In the genomic region with DNA sequence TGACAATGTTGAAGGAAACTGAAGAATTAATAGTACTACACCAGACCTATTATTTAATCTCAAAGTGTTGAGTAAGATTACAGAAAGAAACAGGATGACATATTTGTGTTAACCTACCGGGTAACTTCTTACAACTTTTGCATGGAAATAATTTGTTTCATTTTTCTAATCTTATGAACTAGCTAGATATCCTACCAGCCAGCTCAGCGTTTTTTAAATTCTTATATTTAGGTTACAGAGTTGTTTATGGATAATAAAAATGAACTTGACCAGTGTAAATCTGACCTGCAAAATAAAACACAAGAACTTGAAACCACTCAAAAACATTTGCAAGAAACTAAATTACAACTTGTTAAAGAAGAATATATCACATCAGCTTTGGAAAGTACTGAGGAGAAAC, we compare ENCODE assay signal across 25 cellular contexts. TPM values are rescaled to one million over a fixed set of nuclear protein-coding genes. Genes with fewer than 3 reads are reported as not detected.
DNase-seq lines count a peak whose midpoint lies in the region; ATAC-seq, FAIRE-seq and TF ChIP-seq lines count a peak whose summit lies in the region.
"Had no signal": no experiment of that assay in that cellular context is flagged by ENCODE, and none has a peak within 500 bp of the region (broad histone marks: within the 10 kb centered on the region; RNA-seq: fewer than 3 reads in every experiment).

No MANE protein-coding gene starts in this region.

- TF ChIP-seq CTCF in D721Med (IDR thresholded peaks at IDR 0.05; ENCODE audit: insufficient read depth, missing control alignments): no peak
- TF ChIP-seq CTCF in WTC11 (IDR thresholded peaks at IDR 0.05): no peak
- TF ChIP-seq CTCF in osteocyte (IDR thresholded peaks at IDR 0.05): no peak
- TF ChIP-seq CTCF in left lung (IDR thresholded peaks at IDR 0.05): no peak

- CTCF ChIA-PET in WTC11 (lab: Charles Lee): no interaction called here

- FAIRE-seq in D721Med (lab: Jason Lieb, UNC) (peak; percentile 11), H54 (lab: Jason Lieb, UNC) (peak; percentile 75)

- no peak overlapping the region for H3K27ac ChIP-seq in left lung
- H3K27ac ChIP-seq: BLaER1 treated with 17β-estradiol and CSF1 and Interleukin-3, amounts not matched to agents 10 nM and 100 nM; C4-2B had no signal

- H3K4me3 ChIP-seq in left lung: no peak overlapping the region
- H3K4me3 ChIP-seq: BLaER1 treated with 17β-estradiol and CSF1 and Interleukin-3, amounts not matched to agents 10 nM and 100 nM had no signal

- intact Hi-C loops in left lung (cut with DNase I): no loop called here

- ATAC-seq in WTC11 (no peak), left lung (no peak), HG02623 (IDR thresholded peaks at IDR 0.05; ENCODE audit: unreplicated experiment) (no peak)
- ATAC-seq: CD8-positive, alpha-beta T cell had no signal

- H3K36me3 Mint-ChIP-seq in WTC11 (peaks cover 73% of the 10 kb centered on the region), osteocyte (ENCODE audit: unreplicated experiment) (peaks cover 6% of the 10 kb centered on the region)

- peaks cover 7% of the 10 kb centered on the region; the same call in 1 of the 2 replicates for H3K9me3 Mint-ChIP-seq in WTC11
- no peaks in the 10 kb centered on the region for H3K9me3 Mint-ChIP-seq in osteocyte (ENCODE audit: unreplicated experiment)
- H3K9me3 Mint-ChIP-seq: CD4-positive, alpha-beta T cell had no signal

- H3K27me3 Mint-ChIP-seq in WTC11 (ENCODE audit: low read depth) (no peaks in the 10 kb centered on the region), osteocyte (ENCODE audit: unreplicated experiment) (no peaks in the 10 kb centered on the region)
- H3K27me3 Mint-ChIP-seq: B cell; CD4-positive, alpha-beta T cell had no signal

- H3K9me3 ChIP-seq in left lung: no peaks in the 10 kb centered on the region
- H3K9me3 ChIP-seq: BLaER1 treated with 17β-estradiol and CSF1 and Interleukin-3, amounts not matched to agents 10 nM and 100 nM; Caco-2 had no signal

- POLR2A ChIA-PET in WTC11 (lab: Charles Lee): no interaction called here

- H3K27ac Mint-ChIP-seq in WTC11 (peak overlapping the region; percentile 27; the same call in 1 of the 2 replicates), osteocyte (ENCODE audit: unreplicated experiment) (peak overlapping the region; percentile 18)
- H3K27ac Mint-ChIP-seq: B cell; CD4-positive, alpha-beta T cell; CD8-positive, alpha-beta T cell had no signal

- H3K4me1 Mint-ChIP-seq in WTC11 (no peaks in the 10 kb centered on the region; the same call in 1 of the 2 replicates), osteocyte (ENCODE audit: unreplicated experiment) (peaks cover 4% of the 10 kb centered on the region)
- H3K4me1 Mint-ChIP-seq: B cell had no signal

- no peaks in the 10 kb centered on the region for H3K4me1 ChIP-seq in left lung
- H3K4me1 ChIP-seq: BLaER1 treated with 17β-estradiol and CSF1 and Interleukin-3, amounts not matched to agents 10 nM and 100 nM; Caco-2 had no signal

- no peak for DNase-seq in D721Med (ENCODE audit: insufficient read length, low spot score)
- DNase-seq in H54 (ENCODE audit: insufficient read length, low spot score): no peak
- no peak for DNase-seq in WTC11 (ENCODE audit: low spot score)
- DNase-seq in osteocyte (ENCODE audit: extremely low spot score, unreplicated experiment): no peak
- DNase-seq in left lung: no peak
- DNase-seq in NCI-H2029 (lab: John Stamatoyannopoulos, UW): no peak
- DNase-seq in activated CD4-positive, alpha-beta T cell treated with anti-CD3 and anti-CD28 coated beads for 1 hour: no peak
- DNase-seq: 8988T; AML-193; Caco-2; Calu3; CD4-positive, alpha-beta T cell; CD8-positive, alpha-beta T cell; DMS 273 treated with DMSO at 0.1 percent for 48 hours; DMS153; DMS53; DMS79; DND-41; EL; GF-D8 had no signal

- H3K4me3 Mint-ChIP-seq in WTC11: no peak overlapping the region
- H3K4me3 Mint-ChIP-seq in osteocyte (ENCODE audit: unreplicated experiment): no peak overlapping the region
- H3K4me3 Mint-ChIP-seq: B cell; CD4-positive, alpha-beta T cell; CD8-positive, alpha-beta T cell had no signal

- no peak for TF ChIP-seq POLR2A in H54 (IDR thresholded peaks at IDR 0.05; ENCODE audit: low read depth, low read length)

- no peaks in the 10 kb centered on the region for H3K27me3 ChIP-seq in left lung
- H3K27me3 ChIP-seq: BLaER1 treated with 17β-estradiol and CSF1 and Interleukin-3, amounts not matched to agents 10 nM and 100 nM had no signal

- H3K36me3 ChIP-seq in left lung: peaks cover 0 to 10% of the 10 kb centered on the region in 2 donors

TF ChIP-seq in WTC11, 78 proteins besides CTCF, POLR2A, EP300 and RAD21 (continues in another document):
- TF ChIP-seq ZNF219 (CRISPR knock-in tag; IDR thresholded peaks at IDR 0.05; ENCODE audit: borderline replicate concordance): no peak
- TF ChIP-seq, protein P1, sequence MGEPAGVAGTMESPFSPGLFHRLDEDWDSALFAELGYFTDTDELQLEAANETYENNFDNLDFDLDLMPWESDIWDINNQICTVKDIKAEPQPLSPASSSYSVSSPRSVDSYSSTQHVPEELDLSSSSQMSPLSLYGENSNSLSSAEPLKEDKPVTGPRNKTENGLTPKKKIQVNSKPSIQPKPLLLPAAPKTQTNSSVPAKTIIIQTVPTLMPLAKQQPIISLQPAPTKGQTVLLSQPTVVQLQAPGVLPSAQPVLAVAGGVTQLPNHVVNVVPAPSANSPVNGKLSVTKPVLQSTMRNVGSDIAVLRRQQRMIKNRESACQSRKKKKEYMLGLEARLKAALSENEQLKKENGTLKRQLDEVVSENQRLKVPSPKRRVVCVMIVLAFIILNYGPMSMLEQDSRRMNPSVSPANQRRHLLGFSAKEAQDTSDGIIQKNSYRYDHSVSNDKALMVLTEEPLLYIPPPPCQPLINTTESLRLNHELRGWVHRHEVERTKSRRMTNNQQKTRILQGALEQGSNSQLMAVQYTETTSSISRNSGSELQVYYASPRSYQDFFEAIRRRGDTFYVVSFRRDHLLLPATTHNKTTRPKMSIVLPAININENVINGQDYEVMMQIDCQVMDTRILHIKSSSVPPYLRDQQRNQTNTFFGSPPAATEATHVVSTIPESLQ (CRISPR knock-in tag; IDR thresholded peaks at IDR 0.05): no peak
- no peak for TF ChIP-seq ZBTB21 (CRISPR knock-in tag; IDR thresholded peaks at IDR 0.05; ENCODE audit: borderline replicate concordance)
- TF ChIP-seq, protein P2, sequence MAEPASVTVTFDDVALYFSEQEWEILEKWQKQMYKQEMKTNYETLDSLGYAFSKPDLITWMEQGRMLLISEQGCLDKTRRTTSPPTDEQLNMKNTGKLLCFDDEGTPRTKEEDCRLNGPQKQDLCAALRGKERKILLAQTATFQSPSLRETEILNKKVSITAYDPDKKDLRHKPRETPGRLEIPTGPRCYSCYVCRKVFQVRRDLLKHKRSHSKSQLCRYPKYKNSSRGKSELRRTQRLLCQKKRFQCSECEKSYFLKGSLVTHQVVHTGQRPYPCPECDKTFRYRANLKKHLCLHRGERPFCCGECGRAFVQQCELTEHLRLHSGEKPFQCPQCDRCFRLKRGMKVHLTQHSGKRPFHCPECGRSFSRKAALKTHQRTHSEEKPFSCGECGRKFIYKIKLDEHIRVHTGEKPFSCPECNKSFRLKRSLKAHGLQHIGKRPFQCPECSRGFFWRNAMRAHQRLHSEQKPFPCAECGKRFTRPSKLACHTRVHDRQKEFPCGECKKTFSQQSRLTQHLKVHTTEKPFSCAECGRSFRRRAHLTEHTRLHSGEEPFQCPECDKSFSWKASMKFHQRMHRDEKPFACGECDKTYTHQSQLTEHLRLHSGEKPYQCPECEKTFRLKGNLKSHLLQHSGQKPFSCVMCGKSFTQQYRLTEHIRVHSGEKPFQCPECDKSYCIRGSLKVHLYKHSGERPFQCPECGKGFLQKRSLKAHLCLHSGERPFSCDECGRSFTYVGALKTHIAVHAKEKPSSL (CRISPR knock-in tag; conservative IDR thresholded peaks at IDR 0.05): no peak
- no peak for TF ChIP-seq ZNF416 (CRISPR knock-in tag; IDR thresholded peaks at IDR 0.05)
- no peak for TF ChIP-seq FOXK1 (CRISPR knock-in tag; IDR thresholded peaks at IDR 0.05)
- TF ChIP-seq, protein P3, sequence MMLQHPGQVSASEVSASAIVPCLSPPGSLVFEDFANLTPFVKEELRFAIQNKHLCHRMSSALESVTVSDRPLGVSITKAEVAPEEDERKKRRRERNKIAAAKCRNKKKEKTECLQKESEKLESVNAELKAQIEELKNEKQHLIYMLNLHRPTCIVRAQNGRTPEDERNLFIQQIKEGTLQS (CRISPR knock-in tag; conservative IDR thresholded peaks at IDR 0.05): no peak
- no peak for TF ChIP-seq ELF4 (CRISPR knock-in tag; IDR thresholded peaks at IDR 0.05; ENCODE audit: low read depth)
- no peak for TF ChIP-seq ZNF671 (CRISPR knock-in tag; IDR thresholded peaks at IDR 0.05)
- TF ChIP-seq ZNF232 (CRISPR knock-in tag; IDR thresholded peaks at IDR 0.05): no peak

RNA-seq across cellular contexts. Expression of a gene that starts 37.0 kb away (rescaled TPM):
- total RNA-seq in WTC11 (2021): 46.0 to 55.7 TPM (median 47.5 TPM) in 3 replicates
- total RNA-seq in osteocyte: 9.0 and 9.2 TPM in 2 replicates
- total RNA-seq in left lung: 1 to 10 TPM; 3.0 to 7.3 TPM

RNA-seq across cellular contexts. Expression of a gene that starts 56.1 kb away (rescaled TPM):
- 44.0 to 50.5 TPM (median 45.2 TPM) in 3 replicates for total RNA-seq in WTC11 (2021)
- 42.4 and 46.1 TPM in 2 replicates for total RNA-seq in osteocyte
- total RNA-seq in left lung: 10 to 100 TPM; 41.2 to 50.2 TPM

RNA-seq across cellular contexts. Expression of a gene that starts 59.8 kb away (rescaled TPM):
- 4.5 to 4.8 TPM (median 4.8 TPM) in 3 replicates for total RNA-seq in WTC11 (2021)
- 1.2 and 1.7 TPM in 2 replicates for total RNA-seq in osteocyte
- total RNA-seq in left lung: 10 to 100 TPM; 13.7 to 22.8 TPM
- total RNA-seq: Daoy had no signal
